24 cellular contexts compared by ENCODE assay signal in the genomic region with DNA sequence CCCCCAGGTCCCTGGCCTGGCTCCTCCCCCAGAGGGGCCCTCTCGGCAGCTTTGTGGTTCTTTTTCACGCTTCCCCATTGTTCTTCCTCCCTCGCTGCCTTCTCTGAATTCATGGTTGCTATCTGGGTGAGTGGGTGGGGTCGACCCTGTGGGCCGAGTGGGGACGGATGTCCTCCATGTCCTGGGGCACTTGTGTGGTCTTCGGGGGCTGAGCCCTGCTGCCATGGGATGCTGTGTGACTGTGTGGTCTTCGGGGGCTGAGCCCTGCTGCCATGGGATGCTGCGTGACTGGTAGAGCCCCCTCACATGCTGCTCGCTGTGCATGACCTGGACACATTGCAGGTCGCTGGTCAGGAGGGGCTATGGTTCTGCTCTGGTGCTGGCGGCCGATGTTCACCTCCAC. TPM values are rescaled to one million over a fixed set of nuclear protein-coding genes. Genes with fewer than 3 reads are reported as not detected.
A peak's percentile ranks its signal among the peaks of the same experiment; 100 is the strongest.
DNase-seq lines count a peak whose midpoint lies in the region; ATAC-seq and TF ChIP-seq lines count a peak whose summit lies in the region.
"Had no signal": no experiment of that assay in that cellular context is flagged by ENCODE, and none has a peak within 500 bp of the region (broad histone marks: within the 10 kb centered on the region; RNA-seq: fewer than 3 reads in every experiment).

No MANE protein-coding gene starts in this region.

- no peak for DNase-seq in activated CD8-positive, alpha-beta memory T cell treated with anti-CD3 and anti-CD28 coated beads, Interleukin-2, amount 10 ng/mL, durations not matched to agents 7 days and 5 days
- no peak for DNase-seq in activated CD8-positive, alpha-beta memory T cell treated with anti-CD3 and anti-CD28 coated beads for 24 hours
- no peak for DNase-seq in T-cell
- no peak for DNase-seq in neural crest cell (ENCODE audit: low read depth, low spot score)
- no peak for DNase-seq in cortex of kidney (lab: John Stamatoyannopoulos, UW)
- no peak for DNase-seq in lower leg skin (ENCODE audit: low spot score in 2 of 2)
- DNase-seq: activated CD4-positive, alpha-beta T cell treated with anti-CD3 and anti-CD28 coated beads, Interleukin-2, amount 50 U/mL, for 48 hours; activated CD4-positive, CD25-positive, alpha-beta regulatory T cell; activated gamma-delta T cell; activated T-cell treated with anti-CD3 and anti-CD28 coated beads, Interleukin-2, amount 50 U/mL, for 1 hour; adrenal gland; brain microvascular endothelial cell; colonic mucosa; DMS153; esophagus squamous epithelium; IMR-90; NCI-H1105 treated with DMSO at 0.1 percent for 48 hours; NCI-H2029; NCI-H2227 treated with DMSO at 0.1 percent for 48 hours; T-helper 9 cell had no signal

- intact Hi-C loops in dendritic cell treated with granulocyte-macrophage colony-stimulating factor and Interleukin-4, amounts not matched to agents 40 ng/mL and 50 ng/mL, for 4 days (cut with micrococcal nuclease), result no loop called here
- intact Hi-C loops in lower leg skin (cut with DNase I; ENCODE audit: low total_unique reads), result no loop called here

- peak overlapping the region; percentile 76 for H3K27ac Mint-ChIP-seq in activated CD8-positive, alpha-beta memory T cell treated with anti-CD3 and anti-CD28 coated beads, Interleukin-2, amount 10 ng/mL, durations not matched to agents 7 days and 5 days
- H3K27ac Mint-ChIP-seq in T-cell (peak overlapping the region in 1 of 2 donors; percentile 77), neural crest cell (ENCODE audit: unreplicated experiment) (peak overlapping the region; percentile 96)
- peak overlapping the region; percentile 63 for H3K27ac Mint-ChIP-seq in dendritic cell treated with granulocyte-macrophage colony-stimulating factor and Interleukin-4, amounts not matched to agents 40 ng/mL and 50 ng/mL, for 4 days

- no peak for TF ChIP-seq CTCF in neural crest cell (conservative IDR thresholded peaks at IDR 0.05)
- TF ChIP-seq CTCF in lower leg skin (IDR thresholded peaks at IDR 0.05), result no peak

- no peak for TF ChIP-seq POLR2A in lower leg skin (IDR thresholded peaks at IDR 0.05)

- no peaks in the 10 kb centered on the region for H3K9me3 Mint-ChIP-seq in activated CD8-positive, alpha-beta memory T cell treated with anti-CD3 and anti-CD28 coated beads, Interleukin-2, amount 10 ng/mL, durations not matched to agents 7 days and 5 days (ENCODE audit: low read depth)
- H3K9me3 Mint-ChIP-seq in T-cell, result no peaks in the 10 kb centered on the region
- no peaks in the 10 kb centered on the region for H3K9me3 Mint-ChIP-seq in dendritic cell treated with granulocyte-macrophage colony-stimulating factor and Interleukin-4, amounts not matched to agents 40 ng/mL and 50 ng/mL, for 4 days
- H3K9me3 Mint-ChIP-seq in neural crest cell, result no peaks in the 10 kb centered on the region

- H3K4me3 Mint-ChIP-seq in activated CD8-positive, alpha-beta memory T cell treated with anti-CD3 and anti-CD28 coated beads, Interleukin-2, amount 10 ng/mL, durations not matched to agents 7 days and 5 days, result no peak overlapping the region
- H3K4me3 Mint-ChIP-seq in T-cell (peak overlapping the region in 2 of 3 donors; percentile 28 to 52), neural crest cell (no peak overlapping the region)
- peak overlapping the region; percentile 30 for H3K4me3 Mint-ChIP-seq in dendritic cell treated with granulocyte-macrophage colony-stimulating factor and Interleukin-4, amounts not matched to agents 40 ng/mL and 50 ng/mL, for 4 days

- CTCF ChIA-PET in activated CD8-positive, alpha-beta memory T cell treated with anti-CD3 and anti-CD28 coated beads, Interleukin-2, amount 10 ng/mL, durations not matched to agents 7 days and 5 days (lab: Charles Lee), result interaction anchor here (1.0 kb wide), 1 partner anchor 229 kb away, joined by 3 read pairs; no protein-coding TSS in a partner anchor
- CTCF ChIA-PET in T-cell (lab: Charles Lee), result no interaction called here

- no peak overlapping the region for H3K4me3 ChIP-seq in lower leg skin (ENCODE audit: low read depth, poor library complexity, severe bottlenecking)
- H3K4me3 ChIP-seq: adrenal gland, colonic mucosa, esophagus squamous epithelium, hepatocyte, suprapubic skin had no signal

- no peak for ATAC-seq in activated CD8-positive, alpha-beta memory T cell treated with anti-CD3 and anti-CD28 coated beads, Interleukin-2, amount 10 ng/mL, durations not matched to agents 7 days and 5 days
- ATAC-seq in T-cell (replicated peaks in 1 of 4), result peak in 2 of 4 experiments; percentile 21 to 47
- no peak for ATAC-seq in GM21529 (IDR thresholded peaks at IDR 0.05; ENCODE audit: unreplicated experiment)

- WGBS in lower leg skin, 2 donors, result 85 to 93% methylated on average over 13 of the region's 13 CpGs

- POLR2A ChIA-PET in T-cell (lab: Charles Lee), result no interaction called here

- peaks cover 51% of the 10 kb centered on the region for H3K36me3 Mint-ChIP-seq in activated CD8-positive, alpha-beta memory T cell treated with anti-CD3 and anti-CD28 coated beads, Interleukin-2, amount 10 ng/mL, durations not matched to agents 7 days and 5 days
- peaks cover 36% of the 10 kb centered on the region for H3K36me3 Mint-ChIP-seq in T-cell
- peaks cover 77% of the 10 kb centered on the region for H3K36me3 Mint-ChIP-seq in dendritic cell treated with granulocyte-macrophage colony-stimulating factor and Interleukin-4, amounts not matched to agents 40 ng/mL and 50 ng/mL, for 4 days (ENCODE audit: low read depth)
- peaks cover 12% of the 10 kb centered on the region for H3K36me3 Mint-ChIP-seq in neural crest cell (ENCODE audit: low read depth)

- H3K4me1 Mint-ChIP-seq in activated CD8-positive, alpha-beta memory T cell treated with anti-CD3 and anti-CD28 coated beads, Interleukin-2, amount 10 ng/mL, durations not matched to agents 7 days and 5 days, result peaks cover 11% of the 10 kb centered on the region
- H3K4me1 Mint-ChIP-seq in T-cell (peaks cover 0 to 7% (median 7%) of the 10 kb centered on the region in 3 donors), neural crest cell (peaks cover 12% of the 10 kb centered on the region)
- peaks cover 53% of the 10 kb centered on the region for H3K4me1 Mint-ChIP-seq in dendritic cell treated with granulocyte-macrophage colony-stimulating factor and Interleukin-4, amounts not matched to agents 40 ng/mL and 50 ng/mL, for 4 days (ENCODE audit: low read depth)

- H3K27me3 Mint-ChIP-seq in activated CD8-positive, alpha-beta memory T cell treated with anti-CD3 and anti-CD28 coated beads, Interleukin-2, amount 10 ng/mL, durations not matched to agents 7 days and 5 days, result no peaks in the 10 kb centered on the region
- H3K27me3 Mint-ChIP-seq in T-cell, result no peaks in the 10 kb centered on the region
- H3K27me3 Mint-ChIP-seq in dendritic cell treated with granulocyte-macrophage colony-stimulating factor and Interleukin-4, amounts not matched to agents 40 ng/mL and 50 ng/mL, for 4 days, result no peaks in the 10 kb centered on the region
- no peaks in the 10 kb centered on the region for H3K27me3 Mint-ChIP-seq in neural crest cell (ENCODE audit: low read depth)

RNA-seq across cellular contexts. Expression of a gene that starts 21.6 kb away (rescaled TPM):
- total RNA-seq in activated CD8-positive, alpha-beta memory T cell treated with anti-CD3 and anti-CD28 coated beads, Interleukin-2, amount 10 ng/mL, durations not matched to agents 7 days and 5 days, result 10 to 100 TPM; 43.4 to 70.4 TPM
- total RNA-seq in T-cell, result 100 to 1,000 TPM; 113 to 132 (median 128) TPM
- 57.8 and 61.2 TPM in 2 replicates for total RNA-seq in neural crest cell
- total RNA-seq in lower leg skin, result 10 to 100 TPM; 37.3 to 77.8 (median 38.5) TPM

Comparison
In these comparisons a context has a peak if more than half of its experiments do, and no peak if none do; other contexts are left out.
1. H3K4me3 Mint-ChIP-seq: peak in T-cell (2 of 3) and dendritic cell treated with granulocyte-macrophage colony-stimulating factor and Interleukin-4, amounts not matched to agents 40 ng/mL and 50 ng/mL, for 4 days (single experiment); none in activated CD8-positive, alpha-beta memory T cell treated with anti-CD3 and anti-CD28 coated beads, Interleukin-2, amount 10 ng/mL, durations not matched to agents 7 days and 5 days (single experiment) and neural crest cell (single experiment).